ENCODE assay signal across 19 cellular contexts in genomic region chr12:52320784-52321400, GRCh38. TPM values are rescaled to one million over a fixed set of nuclear protein-coding genes. Genes with fewer than 3 reads are reported as not detected.
A peak's percentile ranks its signal among the peaks of the same experiment; 100 is the strongest.
DNase-seq lines count a peak whose midpoint lies in the region; TF ChIP-seq lines count a peak whose summit lies in the region.
"Had no signal": no experiment of that assay in that cellular context is flagged by ENCODE, and none has a peak within 500 bp of the region (broad histone marks: within the 10 kb centered on the region; RNA-seq: fewer than 3 reads in every experiment).

Gene KRT83, minus strand, starts transcription at chr12:52321398. Its CDS starts 63 bp downstream, at chr12:52321335.

- no peak for TF ChIP-seq CTCF in MCF 10A (IDR thresholded peaks at IDR 0.05; ENCODE audit: unreplicated experiment)
- no peak for TF ChIP-seq CTCF in mammary epithelial cell (conservative IDR thresholded peaks at IDR 0.05 in 1 of 2, IDR thresholded peaks at IDR 0.05 in 1 of 2; ENCODE audit: extremely low read depth in 1 of 2, insufficient read depth in 1 of 2, low read depth in 1 of 2, low read length in 2 of 2)
- no peak for TF ChIP-seq CTCF in Peyer's patch (IDR thresholded peaks at IDR 0.05)
- no peak for TF ChIP-seq CTCF in suprapubic skin (IDR thresholded peaks at IDR 0.05)

- H3K27ac ChIP-seq in mammary epithelial cell (ENCODE audit: insufficient read depth, low read depth, low read length): no peak within 1 kb of the TSS
- H3K27ac ChIP-seq in Peyer's patch: no peak within 1 kb of the TSS
- H3K27ac ChIP-seq in suprapubic skin: no peak within 1 kb of the TSS
- H3K27ac ChIP-seq: PC-9 had no signal

- no peaks in the 10 kb centered on the region for H3K27me3 Mint-ChIP-seq in MCF 10A (ENCODE audit: insufficient read depth, unreplicated experiment)

- H3K36me3 Mint-ChIP-seq in MCF 10A (ENCODE audit: insufficient read depth, unreplicated experiment): no peaks in the 10 kb centered on the region
- H3K36me3 Mint-ChIP-seq: CD4-positive, alpha-beta memory T cell had no signal

- intact Hi-C loops in MCF 10A (cut with micrococcal nuclease): loop anchor here (1.0 kb wide), 1 partner anchor 86 kb away; no protein-coding TSS in a partner anchor
- intact Hi-C loops in mammary epithelial cell (cut with micrococcal nuclease): no loop called here

- DNase-seq in MCF 10A (ENCODE audit: unreplicated experiment) (no peak), mammary epithelial cell (no peak), Peyer's patch (peak in 2 of 3 donors; percentile 16 to 21), mesenteric fat pad (ENCODE audit: low spot score) (peak; percentile 65), suprapubic skin (ENCODE audit: low spot score in 2 of 2) (peak in 1 of 2 donors; percentile 48), LoVo (ENCODE audit: low spot score) (no peak), G401 (ENCODE audit: low spot score) (no peak)
- DNase-seq: CD4-positive, alpha-beta memory T cell; COR-L47; GDM1; Kasumi-1; MM.1S; NCI-H446 treated with DMSO at 0.1 percent for 48 hours; NCI-H526 treated with DMSO at 0.1 percent for 48 hours; PC-9; SHP77 had no signal

- 65% methylated on average over 18 of the region's 35 CpGs for WGBS in mammary epithelial cell (ENCODE audit: low coverage, missing lambda C conversion rate)
- 69% methylated on average over 29 of the region's 35 CpGs for WGBS in suprapubic skin

- no peaks in the 10 kb centered on the region for H4K20me1 ChIP-seq in mammary epithelial cell (ENCODE audit: insufficient read depth, low read length)

- H3K9me3 Mint-ChIP-seq in MCF 10A (ENCODE audit: unreplicated experiment): no peaks in the 10 kb centered on the region
- H3K9me3 Mint-ChIP-seq: CD4-positive, alpha-beta memory T cell had no signal

- no peak within 1 kb of the TSS for H3K4me2 ChIP-seq in mammary epithelial cell (ENCODE audit: insufficient read depth, low read depth, low read length)
- H3K4me2 ChIP-seq: PC-9 had no signal

- in situ Hi-C loops in mammary epithelial cell (cut with MboI; ENCODE audit: low sequenced_read_pairs in 2 of 2): no loop called here
- in situ Hi-C loops in G401 (cut with HindIII; ENCODE audit: low sequenced_read_pairs): no loop called here

- H3K4me1 ChIP-seq in mammary epithelial cell (ENCODE audit: insufficient read depth, low read length): no peaks in the 10 kb centered on the region
- H3K4me1 ChIP-seq in Peyer's patch: no peaks in the 10 kb centered on the region
- H3K4me1 ChIP-seq in suprapubic skin: peaks cover 5% of the 10 kb centered on the region

- TF ChIP-seq EP300 in suprapubic skin (IDR thresholded peaks at IDR 0.05): no peak

- CTCF ChIA-PET in MCF 10A (lab: Yijun Ruan, JAX) (interaction anchor here (1.1 to 3.5 kb wide), 4 partner anchors 34 to 163 kb away, joined by 3 to 12 read pairs (median 4); no protein-coding TSS in a partner anchor), mammary epithelial cell (lab: Charles Lee; ENCODE audit: low non-redundant PET) (no interaction called here)

- H3K27ac Mint-ChIP-seq in MCF 10A (ENCODE audit: low read depth, unreplicated experiment): no peak within 1 kb of the TSS

- BruUV-seq in MCF 10A (replicated peaks; lab: Mats Ljungman, UMichigan) (no TSS peak), mammary epithelial cell (replicated peaks; lab: Mats Ljungman, UMichigan) (no TSS peak)

- H3K4me1 Mint-ChIP-seq in MCF 10A (ENCODE audit: insufficient read depth, unreplicated experiment): no peaks in the 10 kb centered on the region
- H3K4me1 Mint-ChIP-seq: CD4-positive, alpha-beta memory T cell had no signal

- no peaks in the 10 kb centered on the region for H3K79me2 ChIP-seq in mammary epithelial cell (ENCODE audit: insufficient read depth, low read length)

- POLR2A ChIA-PET in MCF 10A (lab: Yijun Ruan, JAX): no interaction called here

- dilution Hi-C loops in mammary epithelial cell (cut with HindIII; ENCODE audit: low sequenced_read_pairs): no loop called here

- H3K4me3 ChIP-seq in mammary epithelial cell (replicated peaks in 1 of 3; ENCODE audit: insufficient read depth in 1 of 3, low read depth in 2 of 3, low read length in 3 of 3) (no peak within 1 kb of the TSS), Peyer's patch (no peak within 1 kb of the TSS), suprapubic skin (no peak within 1 kb of the TSS)
- H3K4me3 ChIP-seq: PC-9 had no signal

- no peak within 1 kb of the TSS for H2AFZ ChIP-seq in mammary epithelial cell (ENCODE audit: low read depth, low read length)
- H2AFZ ChIP-seq: PC-9 had no signal

- no peak within 1 kb of the TSS for H3K9ac ChIP-seq in mammary epithelial cell (ENCODE audit: insufficient read depth, low read length)

- H3K9me3 ChIP-seq in mammary epithelial cell (replicated peaks; ENCODE audit: insufficient read depth, low read length) (no peaks in the 10 kb centered on the region), Peyer's patch (no peaks in the 10 kb centered on the region), suprapubic skin (no peaks in the 10 kb centered on the region)

- no peak within 1 kb of the TSS for H3K4me3 Mint-ChIP-seq in MCF 10A (ENCODE audit: unreplicated experiment)
- H3K4me3 Mint-ChIP-seq: CD4-positive, alpha-beta memory T cell had no signal

- no peak for TF ChIP-seq POLR2A in Peyer's patch (IDR thresholded peaks at IDR 0.05)
- TF ChIP-seq POLR2A in suprapubic skin (IDR thresholded peaks at IDR 0.05): no peak

- H3K27me3 ChIP-seq in mammary epithelial cell (ENCODE audit: insufficient read depth, low read length): no peaks in the 10 kb centered on the region
- no peaks in the 10 kb centered on the region for H3K27me3 ChIP-seq in Peyer's patch
- peaks cover 28% of the 10 kb centered on the region for H3K27me3 ChIP-seq in suprapubic skin

- no peaks in the 10 kb centered on the region for H3K36me3 ChIP-seq in mammary epithelial cell (ENCODE audit: insufficient read depth, low read length)
- H3K36me3 ChIP-seq in Peyer's patch: no peaks in the 10 kb centered on the region
- no peaks in the 10 kb centered on the region for H3K36me3 ChIP-seq in suprapubic skin

RNA-seq across cellular contexts. Expression of gene KRT83, which starts in this region (rescaled TPM):
- total RNA-seq in MCF 10A (2022) (12.2 and 14.5 TPM in 2 replicates), mammary epithelial cell (1 to 10 TPM in 1 of 2 donors, not detected in 1; 9.0 TPM), Peyer's patch (not detected), mesenteric fat pad (not detected), suprapubic skin (10 to 100 TPM in 3 of 4 donors, not detected in 1; 10.3 to 97.1 (median 33.9) TPM)
- polyA plus RNA-seq in mammary epithelial cell: 0.07 TPM
- not detected for polyA minus RNA-seq in mammary epithelial cell
- 0.07 TPM in 1 of 2 replicates, not detected in the other for total RNA-seq in G401 (2014; rRNA removed; shearing (Covaris generic))
- total RNA-seq: A673; CD4-positive, alpha-beta memory T cell; H4; PC-9; SK-MEL-5 had no signal
- polyA plus RNA-seq: CD4-positive, alpha-beta memory T cell had no signal

Comparison
In these comparisons a context has a peak if more than half of its experiments do, and no peak if none do; other contexts are left out.
1. Peak in DNase-seq in Peyer's patch; RNA of the gene not detected or under 1 TPM.
2. Peak in DNase-seq in mesenteric fat pad; RNA of the gene not detected or under 1 TPM.